ENCODE assay signal across 8 cellular contexts in genomic region chr1:150159550-150159949, GRCh38. TPM values are rescaled to one million over a fixed set of nuclear protein-coding genes. Genes with fewer than 3 reads are reported as not detected.
DNase-seq lines count a peak whose midpoint lies in the region; ATAC-seq lines count a peak whose summit lies in the region.

No MANE protein-coding gene starts in this region.

- no peaks in the 10 kb centered on the region for H3K9me3 Mint-ChIP-seq in stimulated activated naive CD8-positive, alpha-beta T cell treated with anti-CD3 and anti-CD28 coated beads, Interleukin-15, Interleukin-2, amounts not matched to agents 100 ng/mL and 50 ng/mL, for 24 hours
- no peaks in the 10 kb centered on the region for H3K9me3 Mint-ChIP-seq in stimulated activated naive CD8-positive, alpha-beta T cell treated with anti-CD3 and anti-CD28 coated beads, Interleukin-15, amount 100 ng/mL, for 72 hours
- no peaks in the 10 kb centered on the region for H3K9me3 Mint-ChIP-seq in activated CD8-positive, alpha-beta T cell treated with anti-CD3 and anti-CD28 coated beads, Interleukin-2, amount 10 ng/mL, durations not matched to agents 7 days and 5 days (ENCODE audit: insufficient read depth)

- no peak overlapping the region for H3K4me3 Mint-ChIP-seq in stimulated activated naive CD8-positive, alpha-beta T cell treated with anti-CD3 and anti-CD28 coated beads, Interleukin-15, Interleukin-2, amounts not matched to agents 100 ng/mL and 50 ng/mL, for 24 hours
- H3K4me3 Mint-ChIP-seq in stimulated activated naive CD8-positive, alpha-beta T cell treated with anti-CD3 and anti-CD28 coated beads, Interleukin-15, amount 100 ng/mL, for 72 hours, result peak overlapping the region in 1 of 2 donors; percentile 9
- peak overlapping the region; percentile 27 for H3K4me3 Mint-ChIP-seq in activated CD8-positive, alpha-beta T cell treated with anti-CD3 and anti-CD28 coated beads, Interleukin-2, amount 10 ng/mL, durations not matched to agents 7 days and 5 days

- no peak for DNase-seq in stimulated activated naive CD8-positive, alpha-beta T cell treated with anti-CD3 and anti-CD28 coated beads, Interleukin-15, amount 100 ng/mL, for 72 hours
- no peak for DNase-seq in activated CD8-positive, alpha-beta T cell treated with anti-CD3 and anti-CD28 coated beads, Interleukin-2, amount 10 ng/mL, durations not matched to agents 7 days and 5 days
- DNase-seq in medulla oblongata (ENCODE audit: extremely low spot score) (peak; percentile 57), HK-2 (ENCODE audit: unreplicated experiment) (no peak)

- peak overlapping the region; percentile 83 for H3K27ac Mint-ChIP-seq in stimulated activated naive CD8-positive, alpha-beta T cell treated with anti-CD3 and anti-CD28 coated beads, Interleukin-15, Interleukin-2, amounts not matched to agents 100 ng/mL and 50 ng/mL, for 24 hours
- H3K27ac Mint-ChIP-seq in stimulated activated naive CD8-positive, alpha-beta T cell treated with anti-CD3 and anti-CD28 coated beads, Interleukin-15, amount 100 ng/mL, for 72 hours, result no peak overlapping the region
- H3K27ac Mint-ChIP-seq in activated CD8-positive, alpha-beta T cell treated with anti-CD3 and anti-CD28 coated beads, Interleukin-2, amount 10 ng/mL, durations not matched to agents 7 days and 5 days, result peak overlapping the region; percentile 82

- H3K4me1 Mint-ChIP-seq in stimulated activated naive CD8-positive, alpha-beta T cell treated with anti-CD3 and anti-CD28 coated beads, Interleukin-15, Interleukin-2, amounts not matched to agents 100 ng/mL and 50 ng/mL, for 24 hours (ENCODE audit: low read depth), result peaks cover 58% of the 10 kb centered on the region
- peaks cover 74% of the 10 kb centered on the region for H3K4me1 Mint-ChIP-seq in stimulated activated naive CD8-positive, alpha-beta T cell treated with anti-CD3 and anti-CD28 coated beads, Interleukin-15, amount 100 ng/mL, for 72 hours
- H3K4me1 Mint-ChIP-seq in activated CD8-positive, alpha-beta T cell treated with anti-CD3 and anti-CD28 coated beads, Interleukin-2, amount 10 ng/mL, durations not matched to agents 7 days and 5 days (ENCODE audit: low read depth), result peaks cover 97% of the 10 kb centered on the region

- peaks cover 34% of the 10 kb centered on the region for H3K36me3 Mint-ChIP-seq in stimulated activated naive CD8-positive, alpha-beta T cell treated with anti-CD3 and anti-CD28 coated beads, Interleukin-15, Interleukin-2, amounts not matched to agents 100 ng/mL and 50 ng/mL, for 24 hours (ENCODE audit: low read depth)
- H3K36me3 Mint-ChIP-seq in activated CD8-positive, alpha-beta T cell treated with anti-CD3 and anti-CD28 coated beads, Interleukin-2, amount 10 ng/mL, durations not matched to agents 7 days and 5 days (ENCODE audit: low read depth), result peaks cover 65% of the 10 kb centered on the region

- ATAC-seq in stimulated activated naive CD8-positive, alpha-beta T cell treated with anti-CD3 and anti-CD28 coated beads, Interleukin-15, amount 100 ng/mL, for 72 hours, result no peak
- no peak for ATAC-seq in activated CD8-positive, alpha-beta T cell treated with anti-CD3 and anti-CD28 coated beads, Interleukin-2, amount 10 ng/mL, durations not matched to agents 7 days and 5 days
- no peak for ATAC-seq in GM21381 (IDR thresholded peaks at IDR 0.05; ENCODE audit: unreplicated experiment)
- ATAC-seq in GM19023 (IDR thresholded peaks at IDR 0.05; ENCODE audit: unreplicated experiment), result no peak
- ATAC-seq in HG03354 (IDR thresholded peaks at IDR 0.05; ENCODE audit: poor library complexity, severe bottlenecking, unreplicated experiment), result no peak

- POLR2A ChIA-PET in activated CD8-positive, alpha-beta T cell treated with anti-CD3 and anti-CD28 coated beads, Interleukin-2, amount 10 ng/mL, durations not matched to agents 7 days and 5 days (lab: Charles Lee), result interaction anchor here (4.2 kb wide), 1 partner anchor 9 kb away, joined by 39 read pairs; the partner anchor contains the start of gene PLEKHO1

- CTCF ChIA-PET in activated CD8-positive, alpha-beta T cell treated with anti-CD3 and anti-CD28 coated beads, Interleukin-2, amount 10 ng/mL, durations not matched to agents 7 days and 5 days (lab: Charles Lee), result interaction anchor here (1.1 to 11.7 kb wide), 5 partner anchors 8 to 198 kb away, joined by 3 to 240 read pairs (median 4); no protein-coding TSS in a partner anchor

- no peaks in the 10 kb centered on the region for H3K27me3 Mint-ChIP-seq in stimulated activated naive CD8-positive, alpha-beta T cell treated with anti-CD3 and anti-CD28 coated beads, Interleukin-15, Interleukin-2, amounts not matched to agents 100 ng/mL and 50 ng/mL, for 24 hours
- H3K27me3 Mint-ChIP-seq in stimulated activated naive CD8-positive, alpha-beta T cell treated with anti-CD3 and anti-CD28 coated beads, Interleukin-15, amount 100 ng/mL, for 72 hours, result no peaks in the 10 kb centered on the region
- H3K27me3 Mint-ChIP-seq in activated CD8-positive, alpha-beta T cell treated with anti-CD3 and anti-CD28 coated beads, Interleukin-2, amount 10 ng/mL, durations not matched to agents 7 days and 5 days (ENCODE audit: low read depth), result no peaks in the 10 kb centered on the region

RNA-seq across cellular contexts. Expression of gene PLEKHO1, which starts 9.8 kb away (rescaled TPM):
- total RNA-seq in activated CD8-positive, alpha-beta T cell treated with anti-CD3 and anti-CD28 coated beads, Interleukin-2, amount 10 ng/mL, durations not matched to agents 7 days and 5 days, result 100 to 1,000 TPM; 138 to 154 TPM

Comparison
In these comparisons a context has a peak if more than half of its experiments do, and no peak if none do; other contexts are left out.
1. H3K27ac Mint-ChIP-seq: peak in stimulated activated naive CD8-positive, alpha-beta T cell treated with anti-CD3 and anti-CD28 coated beads, Interleukin-15, Interleukin-2, amounts not matched to agents 100 ng/mL and 50 ng/mL, for 24 hours (single experiment) and activated CD8-positive, alpha-beta T cell treated with anti-CD3 and anti-CD28 coated beads, Interleukin-2, amount 10 ng/mL, durations not matched to agents 7 days and 5 days (single experiment); none in stimulated activated naive CD8-positive, alpha-beta T cell treated with anti-CD3 and anti-CD28 coated beads, Interleukin-15, amount 100 ng/mL, for 72 hours (0 of 2).